ENCODE assay signal across 8 cellular contexts in genomic region chr12:50401383-50402155, GRCh38. TPM values are rescaled to one million over a fixed set of nuclear protein-coding genes. Genes with fewer than 3 reads are reported as not detected.
DNase-seq lines count a peak whose midpoint lies in the region; ATAC-seq and TF ChIP-seq lines count a peak whose summit lies in the region.

No MANE protein-coding gene starts in this region.

- H3K27ac ChIP-seq in iPS DF 6.9 (ENCODE audit: low read length): no peak overlapping the region

- peaks cover 2% of the 10 kb centered on the region for H3K27me3 Mint-ChIP-seq in activated naive CD4-positive, alpha-beta T cell treated with anti-CD3 and anti-CD28 coated beads for 36 hours (ENCODE audit: low read depth)

- H3K4me3 Mint-ChIP-seq in activated naive CD4-positive, alpha-beta T cell treated with anti-CD3 and anti-CD28 coated beads for 36 hours: peak overlapping the region; percentile 99

- peak; percentile 68 for ATAC-seq in sciatic nerve

- DNase-seq in activated naive CD4-positive, alpha-beta T cell treated with anti-CD3 and anti-CD28 coated beads for 36 hours: peak; percentile 18
- no peak for DNase-seq in activated naive CD4-positive, alpha-beta T cell treated with Interleukin-2 at 50 U/mL for 16 hours
- peak; percentile 43 for DNase-seq in astrocyte of the spinal cord (ENCODE audit: low read depth, low spot score)
- DNase-seq in iPS DF 6.9 (ENCODE audit: low read depth, low spot score): no peak
- no peak for DNase-seq in sciatic nerve (ENCODE audit: low spot score)
- DNase-seq in GM13977 (ENCODE audit: low spot score): no peak
- no peak for DNase-seq in NCI-H345 (lab: John Stamatoyannopoulos, UW)

- H4K20me1 ChIP-seq in Loucy (ENCODE audit: insufficient read depth, low read length, poor library complexity, severe bottlenecking): peaks cover 48% of the 10 kb centered on the region

- peak overlapping the region; percentile 80 for H3K4me2 ChIP-seq in Loucy (ENCODE audit: low read depth, low read length, poor library complexity, severe bottlenecking)

- H3K9me3 ChIP-seq in Loucy (ENCODE audit: insufficient read depth, low read depth, low read length) (no peaks in the 10 kb centered on the region), iPS DF 6.9 (ENCODE audit: control insufficient read depth, insufficient read depth, low read length) (no peaks in the 10 kb centered on the region)

- peaks cover 9% of the 10 kb centered on the region for H3K27me3 ChIP-seq in Loucy (ENCODE audit: insufficient read depth, low read length, poor library complexity, severe bottlenecking)
- no peaks in the 10 kb centered on the region for H3K27me3 ChIP-seq in iPS DF 6.9 (ENCODE audit: control insufficient read depth, insufficient read depth, low read length)

- H3K36me3 Mint-ChIP-seq in activated naive CD4-positive, alpha-beta T cell treated with anti-CD3 and anti-CD28 coated beads for 36 hours (ENCODE audit: low read depth): peaks cover 14% of the 10 kb centered on the region

- H3K4me1 ChIP-seq in Loucy (ENCODE audit: insufficient read depth, low read length, poor library complexity, severe bottlenecking) (peaks cover 30% of the 10 kb centered on the region), iPS DF 6.9 (ENCODE audit: control insufficient read depth, insufficient read depth, low read length) (no peaks in the 10 kb centered on the region)

- H3K9me3 Mint-ChIP-seq in activated naive CD4-positive, alpha-beta T cell treated with anti-CD3 and anti-CD28 coated beads for 36 hours: no peaks in the 10 kb centered on the region

- peaks cover 19% of the 10 kb centered on the region for H3K4me1 Mint-ChIP-seq in activated naive CD4-positive, alpha-beta T cell treated with anti-CD3 and anti-CD28 coated beads for 36 hours (ENCODE audit: low read depth)

- H3K36me3 ChIP-seq in Loucy (ENCODE audit: insufficient read depth, low read length): no peaks in the 10 kb centered on the region
- no peaks in the 10 kb centered on the region for H3K36me3 ChIP-seq in iPS DF 6.9 (ENCODE audit: control insufficient read depth, insufficient read depth, low read length)

- no peak for TF ChIP-seq CTCF in Loucy (conservative IDR thresholded peaks at IDR 0.05; ENCODE audit: low read length)
- TF ChIP-seq CTCF in astrocyte of the spinal cord (IDR thresholded peaks at IDR 0.05; ENCODE audit: low read depth, low read length): no peak
- no peak for TF ChIP-seq CTCF in GM13977 (IDR thresholded peaks at IDR 0.05; ENCODE audit: extremely low read depth, insufficient read depth, missing control alignments)

- no CpG with 5 or more reads among the region's 29 CpGs for WGBS in iPS DF 6.9 (ENCODE audit: insufficient coverage, insufficient read length)

- H3K9ac ChIP-seq in Loucy (ENCODE audit: low read depth, low read length, poor library complexity, severe bottlenecking): peak overlapping the region; percentile 89

- peaks cover 57% of the 10 kb centered on the region for H3K79me2 ChIP-seq in Loucy (ENCODE audit: insufficient read depth, low read length)

- H3K9me2 ChIP-seq in Loucy (replicated peaks; ENCODE audit: low read depth, low read length): no peaks in the 10 kb centered on the region

- peak overlapping the region; percentile 87 for H3K27ac Mint-ChIP-seq in activated naive CD4-positive, alpha-beta T cell treated with anti-CD3 and anti-CD28 coated beads for 36 hours

- H2AFZ ChIP-seq in Loucy (ENCODE audit: low read length): peak overlapping the region; percentile 83

- H3F3A ChIP-seq in Loucy (ENCODE audit: low read depth): no peaks in the 10 kb centered on the region; the same call in 1 of the 2 replicates

- intact Hi-C loops in activated naive CD4-positive, alpha-beta T cell treated with anti-CD3 and anti-CD28 coated beads for 36 hours (cut with micrococcal nuclease): loop anchor here (1.0 to 10.0 kb wide), 5 partner anchors 119 to 923 kb away; partner anchors contain the start of genes BIN2, CERS5 and LIMA1
- intact Hi-C loops in sciatic nerve (cut with DNase I): no loop called here

- CTCF ChIA-PET in activated naive CD4-positive, alpha-beta T cell treated with anti-CD3 and anti-CD28 coated beads for 36 hours (lab: Charles Lee): interaction anchor here (0.6 kb wide), 1 partner anchor 190 kb away, joined by 3 read pairs; no protein-coding TSS in a partner anchor

- peak overlapping the region; percentile 96 for H3K4me3 ChIP-seq in Loucy (ENCODE audit: low read length, poor library complexity, severe bottlenecking)
- H3K4me3 ChIP-seq in astrocyte of the spinal cord (ENCODE audit: low read depth, low read length): peak overlapping the region; percentile 95
- peak overlapping the region; percentile 77; the same call in 1 of the 2 replicates for H3K4me3 ChIP-seq in iPS DF 6.9 (ENCODE audit: low read length)

- in situ Hi-C loops in astrocyte of the spinal cord (cut with HindIII; ENCODE audit: low sequenced_read_pairs): no loop called here
- in situ Hi-C loops in GM13977 (cut with MboI; ENCODE audit: low pct_unique_long_range_greater_than_20kb, low sequenced_read_pairs, unreplicated experiment): no loop called here

RNA-seq across cellular contexts. Expression of gene LARP4, which starts 0.9 kb away (rescaled TPM):
- 10 to 100 TPM; 44.7 to 44.9 TPM for total RNA-seq in activated naive CD4-positive, alpha-beta T cell treated with anti-CD3 and anti-CD28 coated beads for 36 hours
- total RNA-seq in sciatic nerve: 76.5 TPM

RNA-seq across cellular contexts. Expression of gene FAM186A, which starts 5.2 kb away (rescaled TPM):
- total RNA-seq in activated naive CD4-positive, alpha-beta T cell treated with anti-CD3 and anti-CD28 coated beads for 36 hours: not detected
- not detected for total RNA-seq in sciatic nerve

Comparison
In these comparisons a context has a peak if more than half of its experiments do, and no peak if none do; other contexts are left out.
1. DNase-seq: peak in activated naive CD4-positive, alpha-beta T cell treated with anti-CD3 and anti-CD28 coated beads for 36 hours (single experiment) and astrocyte of the spinal cord (single experiment); none in activated naive CD4-positive, alpha-beta T cell treated with Interleukin-2 at 50 U/mL for 16 hours (single experiment), iPS DF 6.9 (single experiment), sciatic nerve (single experiment), GM13977 (single experiment) and NCI-H345 (single experiment).
2. Peak in every context shown above with its lines, with median percentiles within 50 percentile points of each other: H3K4me3 ChIP-seq.